ENCODE assay signal across 9 cellular contexts in genomic region chr17:30278032-30278431, GRCh38. TPM values are rescaled to one million over a fixed set of nuclear protein-coding genes. Genes with fewer than 3 reads are reported as not detected.
DNase-seq lines count a peak whose midpoint lies in the region; ATAC-seq, FAIRE-seq and TF ChIP-seq lines count a peak whose summit lies in the region.
"Had no signal": no experiment of that assay in that cellular context is flagged by ENCODE, and none has a peak within 500 bp of the region (broad histone marks: within the 10 kb centered on the region; RNA-seq: fewer than 3 reads in every experiment).

No MANE protein-coding gene starts in this region.

- no peaks in the 10 kb centered on the region for H3K9me3 ChIP-seq in HepG2 (ENCODE audit: low read length)
- H3K9me3 ChIP-seq in transverse colon: no peaks in the 10 kb centered on the region

- no peak overlapping the region for H2AFZ ChIP-seq in HepG2 (ENCODE audit: low read length)

- no peaks in the 10 kb centered on the region for H3K27me3 ChIP-seq in HepG2 (ENCODE audit: control insufficient read depth in 1 of 2, insufficient read depth in 2 of 2, low read length in 2 of 2)
- no peaks in the 10 kb centered on the region for H3K27me3 ChIP-seq in transverse colon

- no TSS peak for BruUV-seq in HepG2 (replicated peaks; lab: Mats Ljungman, UMichigan)

- H3K36me3 ChIP-seq in HepG2 (replicated peaks in 1 of 2; ENCODE audit: control insufficient read depth in 1 of 2, insufficient read depth in 2 of 2, low read length in 2 of 2) (peaks cover 2 to 43% of the 10 kb centered on the region in 2 experiments; a peak in 4 of 5 replicates), transverse colon (peaks cover 0 to 35% (median 13%) of the 10 kb centered on the region in 4 donors)

- no peak for TF ChIP-seq POLR2A in HepG2 (IDR thresholded peaks at IDR 0.05; ENCODE audit: insufficient read depth in 1 of 2, low read depth in 2 of 2, low read length in 2 of 2)
- TF ChIP-seq POLR2A in transverse colon (IDR thresholded peaks at IDR 0.05): no peak

- DNase-seq in COLO668 (lab: John Stamatoyannopoulos, UW; ENCODE audit: unreplicated experiment): peak; percentile 2
- DNase-seq in astrocyte of the cerebellum (ENCODE audit: low read depth): no peak
- DNase-seq in HepG2 (ENCODE audit: low spot score): peak; percentile 49
- DNase-seq in transverse colon: no peak
- no peak for DNase-seq in urothelium cell line (ENCODE audit: low spot score)
- DNase-seq in occipital lobe (lab: John Stamatoyannopoulos, UW): no peak

- TF ChIP-seq EP300 in Ishikawa (IDR thresholded peaks at IDR 0.05; ENCODE audit: borderline replicate concordance) (no peak), HepG2 (IDR thresholded peaks at IDR 0.05; ENCODE audit: low read depth in 2 of 2, low read length in 2 of 2) (no peak), HepG2 (CRISPR knock-in tag; IDR thresholded peaks at IDR 0.05; ENCODE audit: borderline replicate concordance) (no peak), transverse colon (IDR thresholded peaks at IDR 0.05; ENCODE audit: low read depth) (no peak)

- in situ Hi-C loops in astrocyte of the cerebellum (cut with HindIII; ENCODE audit: low sequenced_read_pairs) (no loop called here), HepG2 (cut with HindIII; ENCODE audit: extremely low pct_ligation_motif_present, low pct_unique_long_range_greater_than_20kb) (loop anchor here (5.0 kb wide), 1 partner anchor 151 kb away; no protein-coding TSS in a partner anchor), transverse colon (cut with MboI; ENCODE audit: low pct_ligation_motif_present in 1 of 4, low pct_unique_long_range_greater_than_20kb in 1 of 4, low sequenced_read_pairs in 3 of 4) (no loop called here)

- no peak overlapping the region for H3K4me2 ChIP-seq in HepG2 (ENCODE audit: low read depth, low read length)

- intact Hi-C loops in HepG2 (cut with micrococcal nuclease; ENCODE audit: unreplicated experiment): loop anchor here (1.0 to 5.0 kb wide), 3 partner anchors 59 to 174 kb away; no protein-coding TSS in a partner anchor
- intact Hi-C loops in transverse colon (cut with DNase I; ENCODE audit: low total_unique reads): no loop called here

- no peak overlapping the region for H3K9ac ChIP-seq in HepG2 (ENCODE audit: insufficient read depth, low read depth, low read length)

- TF ChIP-seq RAD21 in Ishikawa (IDR thresholded peaks at IDR 0.05; ENCODE audit: low read depth) (peak; percentile 38), HepG2 (CRISPR knock-in tag; IDR thresholded peaks at IDR 0.05) (peak; percentile 50; the same call in 1 of the 2 replicates)

- no peaks in the 10 kb centered on the region for H3K79me2 ChIP-seq in HepG2 (ENCODE audit: insufficient read depth, low read length)

- TF ChIP-seq CTCF in astrocyte of the cerebellum (IDR thresholded peaks at IDR 0.05; ENCODE audit: low read depth, low read length, missing control alignments) (peak; percentile 58), HepG2 (CRISPR knock-in tag; IDR thresholded peaks at IDR 0.05) (peak; percentile 61), transverse colon (IDR thresholded peaks at IDR 0.05) (peak in 1 of 5 experiments; percentile 11)

- FAIRE-seq in HepG2 (lab: Jason Lieb, UNC) (peak; percentile 15), urothelium cell line (lab: Jason Lieb, UNC) (no peak)

- no peaks in the 10 kb centered on the region for H4K20me1 ChIP-seq in HepG2 (ENCODE audit: insufficient read depth, low read length)

- H3K27ac ChIP-seq in HepG2 (ENCODE audit: extremely low read length, insufficient read depth, low read length) (no peak overlapping the region), transverse colon (no peak overlapping the region)

- ATAC-seq in HepG2: peak; percentile 67; the same call in 2 of the 3 replicates
- no peak for ATAC-seq in GM21390 (IDR thresholded peaks at IDR 0.05; ENCODE audit: unreplicated experiment)

- POLR2A ChIA-PET in HepG2 (lab: Yijun Ruan, JAX): interaction anchor here (1.0 kb wide), 1 partner anchor 173 kb away, joined by 3 read pairs; no protein-coding TSS in a partner anchor

- H3K4me3 ChIP-seq in astrocyte of the cerebellum (ENCODE audit: low read depth, low read length) (no peak overlapping the region), HepG2 (replicated peaks in 1 of 3; ENCODE audit: insufficient read depth in 1 of 3, low read depth in 2 of 3, low read length in 3 of 3) (no peak overlapping the region), transverse colon (no peak overlapping the region)

- CTCF ChIA-PET in HepG2 (lab: Yijun Ruan, JAX; ENCODE audit: low intra/inter-chr PET ratio, low total read pairs): interaction anchor here (0.8 to 1.4 kb wide), 4 partner anchors 59 to 174 kb away, joined by 3 to 14 read pairs (median 4); no protein-coding TSS in a partner anchor

- H3K4me1 ChIP-seq in HepG2 (ENCODE audit: insufficient read depth, low read length) (no peaks in the 10 kb centered on the region), transverse colon (no peaks in the 10 kb centered on the region)

RNA-seq across cellular contexts. Expression of gene BLMH, which starts 13.7 kb away (rescaled TPM):
- 41.0 and 61.9 TPM in 2 replicates for total RNA-seq in HepG2 (2016; rRNA removed; fragmentation: Illumina TruSeq; extraction: Trizol)
- 11.6 and 15.2 TPM in 2 replicates for total RNA-seq in HepG2 (2016; cell fraction: cytosol; rRNA removed; fragmentation: Illumina TruSeq; extraction: Trizol; ENCODE audit: low read depth)
- total RNA-seq in HepG2 (2016; cell fraction: insoluble cytoplasmic fraction; rRNA removed; fragmentation: Illumina TruSeq; extraction: Trizol): 41.0 and 58.6 TPM in 2 replicates
- total RNA-seq in HepG2 (2016; cell fraction: membrane; rRNA removed; fragmentation: Illumina TruSeq; extraction: Trizol): 27.0 and 32.2 TPM in 2 replicates
- 37.1 and 40.0 TPM in 2 replicates for total RNA-seq in HepG2 (2016; cell fraction: nucleus; rRNA removed; fragmentation: Illumina TruSeq; extraction: Trizol)
- polyA plus RNA-seq in HepG2 (2011; rRNA removed): 11.1 and 12.1 TPM in 2 replicates
- 7.4 and 13.0 TPM in 2 replicates for polyA plus RNA-seq in HepG2 (2011; cell fraction: cytosol; rRNA removed)
- polyA plus RNA-seq in HepG2 (2011; cell fraction: nucleus; rRNA removed): 8.6 and 15.4 TPM in 2 replicates
- polyA plus RNA-seq in HepG2 (2012): 39.0 and 45.5 TPM in 2 replicates
- polyA plus RNA-seq in HepG2 (2016; cell fraction: cytosol; fragmentation: Illumina TruSeq; extraction: Trizol; ENCODE audit: low read depth): 11.6 and 12.0 TPM in 2 replicates
- polyA plus RNA-seq in HepG2 (2016; cell fraction: insoluble cytoplasmic fraction; fragmentation: Illumina TruSeq; extraction: Trizol; ENCODE audit: low read depth): 67.2 and 75.3 TPM in 2 replicates
- polyA plus RNA-seq in HepG2 (2016; cell fraction: membrane; fragmentation: Illumina TruSeq; extraction: Trizol; ENCODE audit: low read depth): 24.9 and 27.5 TPM in 2 replicates
- 42.4 and 44.9 TPM in 2 replicates for polyA plus RNA-seq in HepG2 (2016; cell fraction: nucleus; fragmentation: Illumina TruSeq; extraction: Trizol; ENCODE audit: insufficient read depth, low read depth)
- 12.9 and 13.5 TPM in 2 replicates for polyA minus RNA-seq in HepG2 (2011; rRNA and poly(A)+ RNA removed; ENCODE audit: low replicate concordance)
- 11.8 and 13.3 TPM in 2 replicates for polyA minus RNA-seq in HepG2 (2011; cell fraction: cytosol; rRNA and poly(A)+ RNA removed)
- 25.8 and 30.0 TPM in 2 replicates for polyA minus RNA-seq in HepG2 (2011; cell fraction: nucleus; rRNA and poly(A)+ RNA removed)
- total RNA-seq in transverse colon: 10 to 100 TPM; 13.5 to 32.1 (median 20.4) TPM
- total RNA-seq in occipital lobe: 37.6 TPM

RNA-seq across cellular contexts. Expression of gene SLC6A4, which starts 42.5 kb away (rescaled TPM):
- total RNA-seq in HepG2 (2016; rRNA removed; fragmentation: Illumina TruSeq; extraction: Trizol) (5.6 and 7.6 TPM in 2 replicates), transverse colon (1 to 10 TPM in 1 of 4 donors, under 1 TPM in 1, not detected in 2; 0.16 to 4.8 TPM), occipital lobe (2.2 TPM)
- total RNA-seq in HepG2 (2016; cell fraction: cytosol; rRNA removed; fragmentation: Illumina TruSeq; extraction: Trizol; ENCODE audit: low read depth): 1.9 and 2.0 TPM in 2 replicates
- 5.7 and 7.3 TPM in 2 replicates for total RNA-seq in HepG2 (2016; cell fraction: insoluble cytoplasmic fraction; rRNA removed; fragmentation: Illumina TruSeq; extraction: Trizol)
- total RNA-seq in HepG2 (2016; cell fraction: membrane; rRNA removed; fragmentation: Illumina TruSeq; extraction: Trizol): 4.1 and 5.6 TPM in 2 replicates
- 6.7 and 7.0 TPM in 2 replicates for total RNA-seq in HepG2 (2016; cell fraction: nucleus; rRNA removed; fragmentation: Illumina TruSeq; extraction: Trizol)
- polyA plus RNA-seq in HepG2 (2011; rRNA removed): 20.3 and 21.9 TPM in 2 replicates
- 15.7 and 20.0 TPM in 2 replicates for polyA plus RNA-seq in HepG2 (2011; cell fraction: cytosol; rRNA removed)
- polyA plus RNA-seq in HepG2 (2011; cell fraction: nucleus; rRNA removed): 8.1 and 11.6 TPM in 2 replicates
- polyA plus RNA-seq in HepG2 (2012): 15.5 and 28.1 TPM in 2 replicates
- 1.6 and 2.3 TPM in 2 replicates for polyA plus RNA-seq in HepG2 (2016; cell fraction: cytosol; fragmentation: Illumina TruSeq; extraction: Trizol; ENCODE audit: low read depth)
- 5.2 and 5.3 TPM in 2 replicates for polyA plus RNA-seq in HepG2 (2016; cell fraction: insoluble cytoplasmic fraction; fragmentation: Illumina TruSeq; extraction: Trizol; ENCODE audit: low read depth)
- 3.7 and 4.6 TPM in 2 replicates for polyA plus RNA-seq in HepG2 (2016; cell fraction: membrane; fragmentation: Illumina TruSeq; extraction: Trizol; ENCODE audit: low read depth)
- polyA plus RNA-seq in HepG2 (2016; cell fraction: nucleus; fragmentation: Illumina TruSeq; extraction: Trizol; ENCODE audit: insufficient read depth, low read depth): 9.8 and 10.4 TPM in 2 replicates
- polyA minus RNA-seq in HepG2 (2011; rRNA and poly(A)+ RNA removed; ENCODE audit: low replicate concordance): 24.8 TPM in 1 of 2 replicates, not detected in the other
- polyA minus RNA-seq in HepG2 (2011; cell fraction: cytosol; rRNA and poly(A)+ RNA removed): 7.6 and 9.2 TPM in 2 replicates
- polyA minus RNA-seq in HepG2 (2011; cell fraction: nucleus; rRNA and poly(A)+ RNA removed): 9.4 and 13.8 TPM in 2 replicates

RNA-seq across cellular contexts. Expression of gene TMIGD1, which starts 55.8 kb away (rescaled TPM):
- total RNA-seq in HepG2 (2016; rRNA removed; fragmentation: Illumina TruSeq; extraction: Trizol): not detected in 2 replicates
- not detected in 2 replicates for total RNA-seq in HepG2 (2016; cell fraction: cytosol; rRNA removed; fragmentation: Illumina TruSeq; extraction: Trizol; ENCODE audit: low read depth)
- total RNA-seq in HepG2 (2016; cell fraction: insoluble cytoplasmic fraction; rRNA removed; fragmentation: Illumina TruSeq; extraction: Trizol): not detected in 2 replicates
- total RNA-seq in HepG2 (2016; cell fraction: membrane; rRNA removed; fragmentation: Illumina TruSeq; extraction: Trizol): not detected in 2 replicates
- not detected in 2 replicates for total RNA-seq in HepG2 (2016; cell fraction: nucleus; rRNA removed; fragmentation: Illumina TruSeq; extraction: Trizol)
- not detected in 2 replicates for polyA plus RNA-seq in HepG2 (2011; rRNA removed)
- 0.06 TPM in 1 of 2 replicates, not detected in the other for polyA plus RNA-seq in HepG2 (2011; cell fraction: cytosol; rRNA removed)
- not detected in 2 replicates for polyA plus RNA-seq in HepG2 (2011; cell fraction: nucleus; rRNA removed)
- polyA plus RNA-seq in HepG2 (2012): not detected in 2 replicates
- polyA plus RNA-seq in HepG2 (2016; cell fraction: cytosol; fragmentation: Illumina TruSeq; extraction: Trizol; ENCODE audit: low read depth): not detected in 2 replicates
- polyA plus RNA-seq in HepG2 (2016; cell fraction: insoluble cytoplasmic fraction; fragmentation: Illumina TruSeq; extraction: Trizol; ENCODE audit: low read depth): not detected in 2 replicates
- polyA plus RNA-seq in HepG2 (2016; cell fraction: membrane; fragmentation: Illumina TruSeq; extraction: Trizol; ENCODE audit: low read depth): not detected in 2 replicates
- polyA plus RNA-seq in HepG2 (2016; cell fraction: nucleus; fragmentation: Illumina TruSeq; extraction: Trizol; ENCODE audit: insufficient read depth, low read depth): not detected in 2 replicates
- not detected in 2 replicates for polyA minus RNA-seq in HepG2 (2011; rRNA and poly(A)+ RNA removed; ENCODE audit: low replicate concordance)
- not detected in 2 replicates for polyA minus RNA-seq in HepG2 (2011; cell fraction: cytosol; rRNA and poly(A)+ RNA removed)
- polyA minus RNA-seq in HepG2 (2011; cell fraction: nucleus; rRNA and poly(A)+ RNA removed): not detected in 2 replicates
- total RNA-seq in transverse colon: 100 to 1,000 TPM in 3 of 4 donors, under 1 TPM in 1; 0.80 to 488 (median 131) TPM
- total RNA-seq in occipital lobe: not detected
- total RNA-seq: subcutaneous adipose tissue had no signal

Comparison
In these comparisons a context has a peak if more than half of its experiments do, and no peak if none do; other contexts are left out.
1. DNase-seq: peak in COLO668 (single experiment) and HepG2 (single experiment); none in astrocyte of the cerebellum (single experiment), transverse colon (single experiment), urothelium cell line (single experiment) and occipital lobe (single experiment).